9 cellular contexts compared by ENCODE assay signal in genomic region chr12:131222271-131223139, GRCh38.
DNase-seq lines count a peak whose midpoint lies in the region; ATAC-seq, FAIRE-seq and TF ChIP-seq lines count a peak whose summit lies in the region.
"Had no signal": no experiment of that assay in that cellular context is flagged by ENCODE, and none has a peak within 500 bp of the region (broad histone marks: within the 10 kb centered on the region; RNA-seq: fewer than 3 reads in every experiment).

No MANE protein-coding gene starts in this region.

- peaks cover 1% of the 10 kb centered on the region for H3K79me1 ChIP-seq in neuronal stem cell (ENCODE audit: low read depth, low read length)

- H3K36me3 Mint-ChIP-seq in GM23338 (ENCODE audit: low read depth) = no peaks in the 10 kb centered on the region
- H3K36me3 Mint-ChIP-seq: IgD-negative memory B cell had no signal

- H3K9me3 ChIP-seq in SJCRH30 (replicated peaks) (no peaks in the 10 kb centered on the region), neuronal stem cell (replicated peaks in 1 of 2; ENCODE audit: control insufficient read depth in 2 of 2, insufficient read depth in 1 of 2, low read depth in 1 of 2, low read length in 2 of 2) (no peaks in the 10 kb centered on the region)

- H4K20me1 ChIP-seq in GM23338 (replicated peaks; ENCODE audit: insufficient read depth) = no peaks in the 10 kb centered on the region

- no peak overlapping the region for H3K4me2 ChIP-seq in GM23338
- no peak overlapping the region for H3K4me2 ChIP-seq in neuronal stem cell (ENCODE audit: insufficient read depth, low read length, poor library complexity, severe bottlenecking)

- no peaks in the 10 kb centered on the region for H3K36me3 ChIP-seq in GM23338 (ENCODE audit: insufficient read depth)
- no peaks in the 10 kb centered on the region for H3K36me3 ChIP-seq in SJCRH30
- H3K36me3 ChIP-seq in neuronal stem cell (replicated peaks in 1 of 2; ENCODE audit: control insufficient read depth in 2 of 2, insufficient read depth in 2 of 2, low read length in 2 of 2) = no peaks in the 10 kb centered on the region

- H3K9ac ChIP-seq in neuronal stem cell (ENCODE audit: low read depth, low read length, poor library complexity) = no peak overlapping the region

- H3K27me3 ChIP-seq in GM23338 (ENCODE audit: insufficient read depth) (no peaks in the 10 kb centered on the region), SJCRH30 (no peaks in the 10 kb centered on the region), neuronal stem cell (ENCODE audit: control insufficient read depth in 3 of 3, insufficient read depth in 3 of 3, low read depth in 1 of 3, low read length in 3 of 3) (no peaks in the 10 kb centered on the region)

- no peak for FAIRE-seq in HTR-8/SVneo (lab: Jason Lieb, UNC)

- peak overlapping the region; percentile 93 for H3K18ac ChIP-seq in neuronal stem cell (ENCODE audit: low read length)

- peak overlapping the region; percentile 94 for H2BK120ac ChIP-seq in neuronal stem cell (ENCODE audit: low read depth, low read length)

- H3K14ac ChIP-seq in neuronal stem cell (ENCODE audit: low read length) = peak overlapping the region; percentile 89

- no peak for TF ChIP-seq CTCF in GM23338 (conservative IDR thresholded peaks at IDR 0.05; ENCODE audit: low read depth in 2 of 2)

- peak overlapping the region; percentile 97 for H2BK15ac ChIP-seq in neuronal stem cell (ENCODE audit: low read length)

- H3K4me3 Mint-ChIP-seq in GM23338 = no peak overlapping the region

- 0 out of 2 replicates have a peak overlapping the region, but pooled peaks have one; percentile 10 for H3K27ac Mint-ChIP-seq in GM23338

- H3K4me1 ChIP-seq in GM23338 (ENCODE audit: insufficient read depth) (peaks cover 18% of the 10 kb centered on the region), SJCRH30 (peaks cover 2% of the 10 kb centered on the region; the same call in 1 of the 2 replicates), neuronal stem cell (ENCODE audit: control insufficient read depth in 2 of 2, insufficient read depth in 1 of 2, low read depth in 1 of 2, low read length in 2 of 2) (peaks cover 29 to 32% of the 10 kb centered on the region in 2 donors)

- H3K27me3 Mint-ChIP-seq in GM23338 (ENCODE audit: insufficient read depth, low read depth, poor library complexity) = peaks cover 10% of the 10 kb centered on the region

- H3F3A ChIP-seq in GM23338 (replicated peaks; ENCODE audit: low read depth) = no peaks in the 10 kb centered on the region

- H3K23ac ChIP-seq in neuronal stem cell (ENCODE audit: low read depth, low read length, poor library complexity) = peak overlapping the region; percentile 73

- H3K4me3 ChIP-seq in GM23338 (no peak overlapping the region), SJCRH30 (peak overlapping the region; percentile 29), neuronal stem cell (ENCODE audit: low read length in 2 of 2) (peak overlapping the region in 1 of 2 donors; percentile 44)

- H2BK5ac ChIP-seq in neuronal stem cell (ENCODE audit: low read length) = peak overlapping the region; percentile 93

- H3K79me2 ChIP-seq in GM23338 (replicated peaks; ENCODE audit: insufficient read depth) = no peaks in the 10 kb centered on the region

- peak overlapping the region; percentile 97 for H2BK12ac ChIP-seq in neuronal stem cell (ENCODE audit: low read length)

- no peaks in the 10 kb centered on the region; the same call in 2 of the 3 replicates for H3K9me3 Mint-ChIP-seq in GM23338
- H3K9me3 Mint-ChIP-seq: IgD-negative memory B cell had no signal

- DNase-seq in GM23338 (ENCODE audit: low spot score) (no peak), SJCRH30 (peak; percentile 73 to 74), neuronal stem cell (ENCODE audit: low spot score) (peak; percentile 37), NCI-H1105 (lab: John Stamatoyannopoulos, UW) (no peak), NCI-H524 (lab: John Stamatoyannopoulos, UW) (no peak), NCI-H510A (lab: John Stamatoyannopoulos, UW) (no peak), HTR-8/SVneo (ENCODE audit: insufficient read length, low spot score) (no peak)

- H2AK5ac ChIP-seq in neuronal stem cell (ENCODE audit: low read depth, low read length) = peak overlapping the region; percentile 99

- H2AFZ ChIP-seq in GM23338 (peak overlapping the region; percentile 74; the same call in 1 of the 2 replicates), neuronal stem cell (ENCODE audit: low read length) (peak overlapping the region; percentile 81)

- H3K9me2 ChIP-seq in GM23338 (ENCODE audit: insufficient read depth) = no peaks in the 10 kb centered on the region

- peak overlapping the region; percentile 48 for H4K8ac ChIP-seq in neuronal stem cell (ENCODE audit: low read depth, low read length)

- no peak overlapping the region for H4K91ac ChIP-seq in neuronal stem cell (ENCODE audit: low read depth, low read length, poor library complexity)

- H3K27ac ChIP-seq in GM23338 (ENCODE audit: low read depth) (no peak overlapping the region), SJCRH30 (peak overlapping the region; percentile 66), neuronal stem cell (replicated peaks; ENCODE audit: low read length) (peak overlapping the region; percentile 67)

- WGBS in neuronal stem cell (ENCODE audit: extremely low coverage in 2 of 2, insufficient read length in 2 of 2, insufficient replicate concordance in 1 of 2), 2 donors = no CpG with 5 or more reads among the region's 24 CpGs

- peak overlapping the region; percentile 27 for H3K4ac ChIP-seq in neuronal stem cell (ENCODE audit: low read length)

- peaks cover 28% of the 10 kb centered on the region for H3K4me1 Mint-ChIP-seq in GM23338

- ATAC-seq in GM18519 (IDR thresholded peaks at IDR 0.05; ENCODE audit: low FRiP score, unreplicated experiment) = peak; percentile 49
- ATAC-seq in GM23338 = no peak

TF ChIP-seq in GM23338, 12 proteins besides CTCF, POLR2A, EP300 and RAD21 (continues in another document):
- TF ChIP-seq ZNF331 (CRISPR knock-in tag; IDR thresholded peaks at IDR 0.05; ENCODE audit: low read depth) (no peak), ZNF462 (CRISPR knock-in tag; IDR thresholded peaks at IDR 0.05) (no peak)

Comparison
In these comparisons a context has a peak if more than half of its experiments do, and no peak if none do; other contexts are left out.
1. DNase-seq: peak in SJCRH30 (2 of 2) and neuronal stem cell (single experiment); none in GM23338 (single experiment), NCI-H1105 (single experiment), NCI-H524 (0 of 2), NCI-H510A (single experiment) and HTR-8/SVneo (single experiment).